Comparison of ENCODE assay signal across 1 cellular context in genomic region chr1:77779529-77780281, GRCh38.
TF ChIP-seq lines count a peak whose summit lies in the region.

TSS of gene MIGA1 (plus strand) at chr1:77779649. CDS start at chr1:77783253, 3,604 bp downstream.

TF ChIP-seq in IMR-90, 13 proteins besides CTCF, POLR2A, EP300 and RAD21 (continued from another document):
- no peak for TF ChIP-seq USF2 (IDR thresholded peaks at IDR 0.05; ENCODE audit: low read depth, low read length)
